In the genomic region with DNA sequence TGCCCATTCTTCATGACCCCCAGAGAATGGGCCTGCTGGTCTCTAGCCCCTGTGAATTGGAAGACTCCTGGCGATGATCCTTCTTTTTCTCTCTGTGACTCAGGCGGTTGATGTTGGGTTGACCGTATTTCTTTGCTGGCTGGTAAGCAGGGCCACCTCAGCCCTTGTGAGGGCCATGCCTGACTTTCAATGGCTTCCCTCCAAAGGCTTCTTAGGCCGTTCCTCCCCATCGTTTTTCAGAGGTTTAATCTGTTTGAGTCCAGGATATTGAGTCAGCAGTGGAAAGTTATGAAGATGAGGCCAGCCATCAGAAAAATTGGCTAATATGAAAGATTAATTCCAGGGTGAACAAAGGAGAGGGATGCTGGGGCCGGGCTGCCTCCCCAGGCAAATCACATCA, we compare ENCODE assay signal across 19 cellular contexts. TPM values are rescaled to one million over a fixed set of nuclear protein-coding genes. Genes with fewer than 3 reads are reported as not detected.
DNase-seq lines count a peak whose midpoint lies in the region; ATAC-seq and TF ChIP-seq lines count a peak whose summit lies in the region.
"Had no signal": no experiment of that assay in that cellular context is flagged by ENCODE, and none has a peak within 500 bp of the region (broad histone marks: within the 10 kb centered on the region; RNA-seq: fewer than 3 reads in every experiment).

No MANE protein-coding gene starts in this region.

- no peaks in the 10 kb centered on the region for H3K4me1 ChIP-seq in aorta (ENCODE audit: control insufficient read depth in 1 of 2, insufficient read depth in 2 of 2, low read length in 2 of 2)
- H3K4me1 ChIP-seq: neural progenitor cell had no signal

- in situ Hi-C loops in astrocyte of the cerebellum (cut with HindIII; ENCODE audit: low sequenced_read_pairs), result no loop called here

- H3K4me3 Mint-ChIP-seq in activated CD4-positive, alpha-beta T cell treated with anti-CD3 and anti-CD28 coated beads for 36 hours, result no peak overlapping the region
- H3K4me3 Mint-ChIP-seq in HFFc6, result no peak overlapping the region
- H3K4me3 Mint-ChIP-seq: activated CD8-positive, alpha-beta memory T cell treated with anti-CD3 and anti-CD28 coated beads, Interleukin-2, amount 10 ng/mL, durations not matched to agents 7 days and 5 days; neural progenitor cell had no signal

- no peak for DNase-seq in activated CD4-positive, alpha-beta T cell treated with anti-CD3 and anti-CD28 coated beads for 36 hours
- no peak for DNase-seq in activated CD4-positive, alpha-beta T cell treated with anti-CD3 and anti-CD28 coated beads, Interleukin-2, amount 50 U/mL, for 48 hours
- DNase-seq in HFFc6 (no peak), astrocyte of the cerebellum (ENCODE audit: low read depth) (peak; percentile 34), omental fat pad (ENCODE audit: low spot score) (no peak), aorta (no peak)
- DNase-seq: activated CD8-positive, alpha-beta memory T cell treated with anti-CD3 and anti-CD28 coated beads, Interleukin-2, amount 10 ng/mL, durations not matched to agents 7 days and 5 days; activated naive CD4-positive, alpha-beta T cell; hippocampal formation; KG1; kidney glomerular epithelial cell; NCI-H2029 treated with DMSO at 0.1 percent for 48 hours; Right ventricle myocardium superior; stimulated activated naive CD4-positive, alpha-beta T cell had no signal

- TF ChIP-seq CTCF in HFFc6 (IDR thresholded peaks at IDR 0.05), result no peak
- no peak for TF ChIP-seq CTCF in astrocyte of the cerebellum (IDR thresholded peaks at IDR 0.05; ENCODE audit: low read depth, low read length, missing control alignments)
- no peak for TF ChIP-seq CTCF in omental fat pad (IDR thresholded peaks at IDR 0.05)

- H3K4me3 ChIP-seq in astrocyte of the cerebellum (ENCODE audit: low read depth, low read length) (no peak overlapping the region), aorta (ENCODE audit: low read length in 2 of 2) (no peak overlapping the region)
- H3K4me3 ChIP-seq: cardiac muscle cell, GM12878, neural progenitor cell had no signal

- peaks cover 49% of the 10 kb centered on the region for H3K4me1 Mint-ChIP-seq in activated CD4-positive, alpha-beta T cell treated with anti-CD3 and anti-CD28 coated beads for 36 hours
- H3K4me1 Mint-ChIP-seq in HFFc6 (ENCODE audit: low read depth), result peaks cover 7% of the 10 kb centered on the region
- H3K4me1 Mint-ChIP-seq: activated CD8-positive, alpha-beta memory T cell treated with anti-CD3 and anti-CD28 coated beads, Interleukin-2, amount 10 ng/mL, durations not matched to agents 7 days and 5 days had no signal

- POLR2A ChIA-PET in activated CD4-positive, alpha-beta T cell treated with anti-CD3 and anti-CD28 coated beads for 36 hours (lab: Charles Lee), result no interaction called here

- H3K27me3 Mint-ChIP-seq in activated CD4-positive, alpha-beta T cell treated with anti-CD3 and anti-CD28 coated beads for 36 hours, result no peaks in the 10 kb centered on the region
- no peaks in the 10 kb centered on the region for H3K27me3 Mint-ChIP-seq in HFFc6 (ENCODE audit: insufficient read depth)
- H3K27me3 Mint-ChIP-seq: activated CD8-positive, alpha-beta memory T cell treated with anti-CD3 and anti-CD28 coated beads, Interleukin-2, amount 10 ng/mL, durations not matched to agents 7 days and 5 days had no signal

- H3K27ac ChIP-seq in aorta (ENCODE audit: low read depth in 1 of 2, low read length in 2 of 2), result no peak overlapping the region
- H3K27ac ChIP-seq: cardiac muscle cell, neural progenitor cell had no signal

- no peaks in the 10 kb centered on the region for H3K36me3 ChIP-seq in aorta (ENCODE audit: control insufficient read depth in 1 of 2, insufficient read depth in 2 of 2, low read length in 1 of 2)
- H3K36me3 ChIP-seq: cardiac muscle cell, neural progenitor cell had no signal

- WGBS in aorta, 2 donors, result 61 to 64% methylated on average over 6 of the region's 6 CpGs

- peak overlapping the region; percentile 10 for H3K27ac Mint-ChIP-seq in activated CD4-positive, alpha-beta T cell treated with anti-CD3 and anti-CD28 coated beads for 36 hours
- H3K27ac Mint-ChIP-seq in HFFc6, result peak overlapping the region; percentile 27; the same call in 1 of the 2 replicates
- H3K27ac Mint-ChIP-seq: activated CD8-positive, alpha-beta memory T cell treated with anti-CD3 and anti-CD28 coated beads, Interleukin-2, amount 10 ng/mL, durations not matched to agents 7 days and 5 days; neural progenitor cell had no signal

- no peaks in the 10 kb centered on the region for H3K9me3 Mint-ChIP-seq in activated CD4-positive, alpha-beta T cell treated with anti-CD3 and anti-CD28 coated beads for 36 hours (ENCODE audit: low read depth)
- H3K9me3 Mint-ChIP-seq in HFFc6, result peaks cover 7% of the 10 kb centered on the region

- no peaks in the 10 kb centered on the region for H3K27me3 ChIP-seq in aorta (ENCODE audit: control insufficient read depth in 1 of 2, insufficient read depth in 2 of 2, low read length in 1 of 2)
- H3K27me3 ChIP-seq: cardiac muscle cell, neural progenitor cell had no signal

- CTCF ChIA-PET in activated CD4-positive, alpha-beta T cell treated with anti-CD3 and anti-CD28 coated beads for 36 hours (lab: Charles Lee), result interaction anchor here (0.7 kb wide), 1 partner anchor 88 kb away, joined by 5 read pairs; no protein-coding TSS in a partner anchor

- no peak for ATAC-seq in activated CD4-positive, alpha-beta T cell treated with anti-CD3 and anti-CD28 coated beads for 36 hours
- ATAC-seq in omental fat pad (ENCODE audit: low FRiP score), result peak; percentile 73
- ATAC-seq in HG03196 (IDR thresholded peaks at IDR 0.05; ENCODE audit: unreplicated experiment), result no peak
- no peak for ATAC-seq in aorta (ENCODE audit: low FRiP score)
- no peak for ATAC-seq in HG03457 (IDR thresholded peaks at IDR 0.05; ENCODE audit: unreplicated experiment)
- ATAC-seq: activated CD8-positive, alpha-beta memory T cell treated with anti-CD3 and anti-CD28 coated beads, Interleukin-2, amount 10 ng/mL, durations not matched to agents 7 days and 5 days; GM12878 had no signal

- intact Hi-C loops in activated CD4-positive, alpha-beta T cell treated with anti-CD3 and anti-CD28 coated beads for 36 hours (cut with DNase I, micrococcal nuclease), result no loop called here
- intact Hi-C loops in aorta (cut with DNase I), result no loop called here

- peaks cover 11% of the 10 kb centered on the region for H3K36me3 Mint-ChIP-seq in activated CD4-positive, alpha-beta T cell treated with anti-CD3 and anti-CD28 coated beads for 36 hours (ENCODE audit: low read depth)
- peaks cover 6% of the 10 kb centered on the region for H3K36me3 Mint-ChIP-seq in HFFc6 (ENCODE audit: low read depth)

- H3K9me3 ChIP-seq in aorta (ENCODE audit: control insufficient read depth, low read length), result no peaks in the 10 kb centered on the region

RNA-seq across cellular contexts. Expression of gene HPCAL1, which starts 13.6 kb away (rescaled TPM):
- total RNA-seq in activated CD4-positive, alpha-beta T cell treated with anti-CD3 and anti-CD28 coated beads for 36 hours, result 100 to 1,000 TPM; 109 to 114 TPM
- 10 to 100 TPM; 36.3 to 60.3 (median 57.2) TPM for total RNA-seq in HFFc6 (2021; fragmentation: NEBNext Ultra II Directional; extraction: Animal tissue kit (Norgen Biotek cat#: 25700))
- total RNA-seq in omental fat pad, result 10 to 100 TPM; 51.8 to 75.8 (median 67.8) TPM
- total RNA-seq in aorta, result 10 to 100 TPM; 21.4 to 28.1 TPM
- 10 to 100 TPM; 22.4 to 39.9 TPM for polyA plus RNA-seq in aorta
